ENCODE assay signal across 23 cellular contexts in the genomic region with DNA sequence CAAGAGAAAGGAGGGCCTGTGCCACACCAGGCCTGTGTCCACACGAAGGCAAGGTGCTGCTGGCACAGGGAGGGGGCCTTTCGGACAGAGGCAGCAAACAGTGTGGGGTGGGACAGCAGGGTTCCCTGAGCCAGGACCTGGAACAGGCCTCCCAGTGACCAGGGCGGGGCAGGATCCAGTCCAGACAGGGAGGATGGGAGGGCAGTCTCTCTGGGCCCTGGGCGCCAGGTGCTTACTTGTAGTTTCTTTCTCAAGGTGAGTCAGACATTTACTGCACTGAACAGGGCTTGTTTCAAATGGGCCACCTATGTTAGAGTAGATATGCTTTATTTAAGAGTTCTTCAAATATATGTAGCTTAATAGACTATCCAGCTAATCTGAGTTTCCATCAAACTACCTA. TPM values are rescaled to one million over a fixed set of nuclear protein-coding genes. Genes with fewer than 3 reads are reported as not detected.
"Had no signal": no experiment of that assay in that cellular context is flagged by ENCODE, and none has a peak within 500 bp of the region (broad histone marks: within the 10 kb centered on the region; RNA-seq: fewer than 3 reads in every experiment).

No MANE protein-coding gene starts in this region.

- H3K27me3 Mint-ChIP-seq: activated CD4-positive, alpha-beta T cell treated with anti-CD3 and anti-CD28 coated beads for 36 hours; dendritic cell treated with granulocyte-macrophage colony-stimulating factor and Interleukin-4, amounts not matched to agents 40 ng/mL and 50 ng/mL, for 4 days; stimulated activated naive CD8-positive, alpha-beta T cell treated with anti-CD3 and anti-CD28 coated beads, Interleukin-15, Interleukin-2, amounts not matched to agents 100 ng/mL and 50 ng/mL, for 24 hours had no signal

- DNase-seq: activated CD4-positive, alpha-beta memory T cell treated with anti-CD3 and anti-CD28 coated beads, Interleukin-2, amount 10 ng/mL, durations not matched to agents 7 days and 5 days; activated CD4-positive, alpha-beta T cell treated with anti-CD3 and anti-CD28 coated beads for 36 hours; activated CD8-positive, alpha-beta memory T cell treated with anti-CD3 and anti-CD28 coated beads, Interleukin-2, amount 50 U/mL, for 4 hours; activated gamma-delta T cell; activated T-cell treated with anti-CD3 and anti-CD28 coated beads, Interleukin-2, amount 50 U/mL, for 48 hours; brain microvascular endothelial cell; cerebellar nuclear complex; left ventricle myocardium superior; mesenchymal stem cell; occipital lobe; right cardiac atrium; stimulated activated CD4-positive, alpha-beta T cell treated with anti-CD3 and anti-CD28 coated beads, Interleukin-4, amount 100 ng/mL, for 4 hours; stimulated activated CD8-positive, alpha-beta memory T cell treated with anti-CD3 and anti-CD28 coated beads, Interleukin-4, amount 100 ng/mL, for 48 hours; testis; upper lobe of left lung had no signal

- ATAC-seq: activated CD4-positive, alpha-beta T cell treated with anti-CD3 and anti-CD28 coated beads for 36 hours; activated naive CD4-positive, alpha-beta T cell treated with anti-CD3 and anti-CD28 coated beads, Interleukin-2, amount 50 U/mL, for 72 hours; gastroesophageal sphincter; left ventricle myocardium superior; natural killer cell treated with Interleukin-12 subunit alpha and Interleukin-12 subunit beta and Interleukin-15 and Interleukin-18, amount 100 ng/mL, for 72 hours; right cardiac atrium had no signal

- H3K27me3 ChIP-seq: brain microvascular endothelial cell, gastroesophageal sphincter, testis, upper lobe of left lung had no signal

- H3K4me1 Mint-ChIP-seq: activated CD4-positive, alpha-beta memory T cell treated with anti-CD3 and anti-CD28 coated beads, Interleukin-2, amount 10 ng/mL, durations not matched to agents 7 days and 5 days; activated CD4-positive, alpha-beta T cell treated with anti-CD3 and anti-CD28 coated beads for 36 hours had no signal

- H3K36me3 ChIP-seq: brain microvascular endothelial cell, gastroesophageal sphincter, prostate gland, upper lobe of left lung had no signal

- H3K9me3 Mint-ChIP-seq: activated CD4-positive, alpha-beta memory T cell treated with anti-CD3 and anti-CD28 coated beads, Interleukin-2, amount 10 ng/mL, durations not matched to agents 7 days and 5 days; dendritic cell treated with granulocyte-macrophage colony-stimulating factor and Interleukin-4, amounts not matched to agents 40 ng/mL and 50 ng/mL, for 4 days; natural killer cell treated with Interleukin-12 subunit alpha and Interleukin-12 subunit beta and Interleukin-15 and Interleukin-18, amount 100 ng/mL, for 72 hours; stimulated activated naive CD8-positive, alpha-beta T cell treated with anti-CD3 and anti-CD28 coated beads, Interleukin-15, Interleukin-2, amounts not matched to agents 100 ng/mL and 50 ng/mL, for 24 hours; T-helper 1 cell treated with Interleukin-12 subunit alpha and Interleukin-12 subunit beta and Interleukin-4 antibody, amounts not matched to agents 30 μg/mL and 1 μg/mL, for 36 hours had no signal

- H3K4me3 Mint-ChIP-seq: activated CD4-positive, alpha-beta memory T cell treated with anti-CD3 and anti-CD28 coated beads, Interleukin-2, amount 10 ng/mL, durations not matched to agents 7 days and 5 days; activated CD4-positive, alpha-beta T cell treated with anti-CD3 and anti-CD28 coated beads for 36 hours; dendritic cell treated with granulocyte-macrophage colony-stimulating factor and Interleukin-4, amounts not matched to agents 40 ng/mL and 50 ng/mL, for 4 days; natural killer cell treated with Interleukin-12 subunit alpha and Interleukin-12 subunit beta and Interleukin-15 and Interleukin-18, amount 100 ng/mL, for 72 hours; stimulated activated naive CD8-positive, alpha-beta T cell treated with anti-CD3 and anti-CD28 coated beads, Interleukin-15, Interleukin-2, amounts not matched to agents 100 ng/mL and 50 ng/mL, for 24 hours; T-helper 1 cell treated with Interleukin-12 subunit alpha and Interleukin-12 subunit beta and Interleukin-4 antibody, amounts not matched to agents 30 μg/mL and 1 μg/mL, for 36 hours had no signal

- H3K9me3 ChIP-seq: gastroesophageal sphincter, prostate gland, testis, upper lobe of left lung had no signal

- H3K27ac Mint-ChIP-seq: activated CD4-positive, alpha-beta memory T cell treated with anti-CD3 and anti-CD28 coated beads, Interleukin-2, amount 10 ng/mL, durations not matched to agents 7 days and 5 days; activated CD4-positive, alpha-beta T cell treated with anti-CD3 and anti-CD28 coated beads for 36 hours; activated naive CD4-positive, alpha-beta T cell treated with anti-CD3 and anti-CD28 coated beads, Interleukin-2, amount 50 U/mL, for 72 hours; dendritic cell treated with granulocyte-macrophage colony-stimulating factor and Interleukin-4, amounts not matched to agents 40 ng/mL and 50 ng/mL, for 4 days; natural killer cell treated with Interleukin-12 subunit alpha and Interleukin-12 subunit beta and Interleukin-15 and Interleukin-18, amount 100 ng/mL, for 72 hours; stimulated activated naive CD8-positive, alpha-beta T cell treated with anti-CD3 and anti-CD28 coated beads, Interleukin-15, Interleukin-2, amounts not matched to agents 100 ng/mL and 50 ng/mL, for 24 hours; T-helper 1 cell treated with Interleukin-12 subunit alpha and Interleukin-12 subunit beta and Interleukin-4 antibody, amounts not matched to agents 30 μg/mL and 1 μg/mL, for 36 hours had no signal

- H3K36me3 Mint-ChIP-seq: activated naive CD4-positive, alpha-beta T cell treated with anti-CD3 and anti-CD28 coated beads, Interleukin-2, amount 50 U/mL, for 72 hours; natural killer cell treated with Interleukin-12 subunit alpha and Interleukin-12 subunit beta and Interleukin-15 and Interleukin-18, amount 100 ng/mL, for 72 hours had no signal

- H3K27ac ChIP-seq: brain microvascular endothelial cell, gastroesophageal sphincter, prostate gland, skin epidermis, testis, upper lobe of left lung had no signal

- H3K4me3 ChIP-seq: gastroesophageal sphincter, prostate gland, skin epidermis, testis, upper lobe of left lung had no signal

- H3K4me1 ChIP-seq: gastroesophageal sphincter, prostate gland, upper lobe of left lung had no signal

RNA-seq across cellular contexts. Expression of gene STUM, which starts 52.8 kb away (rescaled TPM):
- total RNA-seq: activated CD4-positive, alpha-beta memory T cell treated with anti-CD3 and anti-CD28 coated beads, Interleukin-2, amount 10 ng/mL, durations not matched to agents 7 days and 5 days; activated CD4-positive, alpha-beta T cell treated with anti-CD3 and anti-CD28 coated beads for 36 hours; activated naive CD4-positive, alpha-beta T cell treated with anti-CD3 and anti-CD28 coated beads, Interleukin-2, amount 50 U/mL, for 72 hours; natural killer cell treated with Interleukin-12 subunit alpha and Interleukin-12 subunit beta and Interleukin-15 and Interleukin-18, amount 100 ng/mL, for 72 hours had no signal
